In genomic region chr12:7130537-7130790, GRCh38 we compare ENCODE assay signal across 1 cellular context.
TF ChIP-seq lines count a peak whose summit lies in the region.

No MANE protein-coding gene starts in this region.

TF ChIP-seq in HepG2, 621 proteins besides CTCF, POLR2A, EP300 and RAD21:
- TF ChIP-seq, protein P1, sequence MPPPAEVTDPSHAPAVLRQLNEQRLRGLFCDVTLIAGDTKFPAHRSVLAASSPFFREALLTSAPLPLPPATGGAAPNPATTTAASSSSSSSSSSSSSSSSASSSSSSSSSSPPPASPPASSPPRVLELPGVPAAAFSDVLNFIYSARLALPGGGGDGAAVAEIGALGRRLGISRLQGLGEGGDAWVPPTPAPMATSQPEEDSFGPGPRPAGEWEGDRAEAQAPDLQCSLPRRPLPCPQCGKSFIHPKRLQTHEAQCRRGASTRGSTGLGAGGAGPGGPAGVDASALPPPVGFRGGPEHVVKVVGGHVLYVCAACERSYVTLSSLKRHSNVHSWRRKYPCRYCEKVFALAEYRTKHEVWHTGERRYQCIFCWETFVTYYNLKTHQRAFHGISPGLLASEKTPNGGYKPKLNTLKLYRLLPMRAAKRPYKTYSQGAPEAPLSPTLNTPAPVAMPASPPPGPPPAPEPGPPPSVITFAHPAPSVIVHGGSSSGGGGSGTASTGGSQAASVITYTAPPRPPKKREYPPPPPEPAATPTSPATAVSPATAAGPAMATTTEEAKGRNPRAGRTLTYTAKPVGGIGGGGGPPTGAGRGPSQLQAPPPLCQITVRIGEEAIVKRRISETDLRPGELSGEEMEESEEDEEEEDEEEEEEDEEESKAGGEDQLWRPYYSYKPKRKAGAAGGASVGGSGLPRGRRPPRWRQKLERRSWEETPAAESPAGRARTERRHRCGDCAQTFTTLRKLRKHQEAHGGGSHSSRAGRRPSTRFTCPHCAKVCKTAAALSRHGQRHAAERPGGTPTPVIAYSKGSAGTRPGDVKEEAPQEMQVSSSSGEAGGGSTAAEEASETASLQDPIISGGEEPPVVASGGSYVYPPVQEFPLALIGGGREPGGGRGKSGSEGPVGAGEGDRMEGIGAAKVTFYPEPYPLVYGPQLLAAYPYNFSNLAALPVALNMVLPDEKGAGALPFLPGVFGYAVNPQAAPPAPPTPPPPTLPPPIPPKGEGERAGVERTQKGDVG (CRISPR knock-in tag; IDR thresholded peaks at IDR 0.05; ENCODE audit: borderline replicate concordance): no peak
- TF ChIP-seq SIX4 (CRISPR knock-in tag; IDR thresholded peaks at IDR 0.05) (no peak), EEA1 (CRISPR knock-in tag; IDR thresholded peaks at IDR 0.05; ENCODE audit: borderline replicate concordance) (peak; percentile 32; the same call in 1 of the 2 replicates), SP4 (CRISPR knock-in tag; IDR thresholded peaks at IDR 0.05) (peak; percentile 35; the same call in 1 of the 2 replicates), NR1H2 (CRISPR knock-in tag; IDR thresholded peaks at IDR 0.05; ENCODE audit: borderline replicate concordance, low read depth) (0 out of 2 replicates have a peak, but pooled peaks have one; percentile 24), ZNF441 (CRISPR knock-in tag; IDR thresholded peaks at IDR 0.05; ENCODE audit: borderline replicate concordance) (0 out of 2 replicates have a peak, but pooled peaks have one; percentile 4), ZNF564 (CRISPR knock-in tag; IDR thresholded peaks at IDR 0.05) (0 out of 2 replicates have a peak, but pooled peaks have one; percentile 1), JUND (CRISPR knock-in tag; IDR thresholded peaks at IDR 0.05) (0 out of 2 replicates have a peak, but pooled peaks have one; percentile 8)
